15 cellular contexts compared by ENCODE assay signal in genomic region chr5:179828756-179829421, GRCh38. TPM values are rescaled to one million over a fixed set of nuclear protein-coding genes. Genes with fewer than 3 reads are reported as not detected.
DNase-seq lines count a peak whose midpoint lies in the region; ATAC-seq and TF ChIP-seq lines count a peak whose summit lies in the region.
"Had no signal": no experiment of that assay in that cellular context is flagged by ENCODE, and none has a peak within 500 bp of the region (broad histone marks: within the 10 kb centered on the region; RNA-seq: fewer than 3 reads in every experiment).

No MANE protein-coding gene starts in this region.

- intact Hi-C loops in Panc1 (cut with micrococcal nuclease; ENCODE audit: unreplicated experiment), result no loop called here

- in situ Hi-C loops in Panc1 (cut with HindIII; ENCODE audit: low pct_unique_long_range_greater_than_20kb, low sequenced_read_pairs), result no loop called here

- H3K27me3 ChIP-seq in Panc1 (ENCODE audit: control insufficient read depth, insufficient read depth, low read length) (no peaks in the 10 kb centered on the region), endodermal cell (ENCODE audit: control insufficient read depth, insufficient read depth, low read length, poor library complexity, severe bottlenecking) (no peaks in the 10 kb centered on the region), smooth muscle cell (ENCODE audit: low read depth) (no peaks in the 10 kb centered on the region)

- POLR2A ChIA-PET in activated CD4-positive, alpha-beta T cell treated with anti-CD3 and anti-CD28 coated beads, Interleukin-2, amount 10 ng/mL, durations not matched to agents 7 days and 5 days (lab: Charles Lee), result no interaction called here
- POLR2A ChIA-PET in Panc1 (lab: Charles Lee), result no interaction called here

- no peak overlapping the region for H3K4me2 ChIP-seq in smooth muscle cell

- no peak for DNase-seq in activated CD4-positive, alpha-beta T cell treated with anti-CD3 and anti-CD28 coated beads, Interleukin-2, amount 10 ng/mL, durations not matched to agents 7 days and 5 days
- DNase-seq in activated CD4-positive, alpha-beta T cell treated with anti-CD3 and anti-CD28 coated beads, Interleukin-2, amount 50 U/mL, for 48 hours, result no peak
- DNase-seq in Panc1 (ENCODE audit: low read depth, low spot score) (no peak), endodermal cell (peak; percentile 42), smooth muscle cell (lab: John Stamatoyannopoulos, UW; ENCODE audit: unreplicated experiment) (no peak), NCI-H2196 (lab: John Stamatoyannopoulos, UW; ENCODE audit: unreplicated experiment) (no peak), OCI-M2 (lab: John Stamatoyannopoulos, UW; ENCODE audit: unreplicated experiment) (no peak)
- DNase-seq: ACHN, activated gamma-delta T cell treated with Interleukin-2 at 50 U/mL for 16 hours, dermis blood vessel endothelial cell, DMS153, NCI-H2081 treated with DMSO at 0.1 percent for 48 hours had no signal

- peak overlapping the region; percentile 57 for H3K27ac ChIP-seq in Panc1 (ENCODE audit: low read length)
- H3K27ac ChIP-seq in endodermal cell (ENCODE audit: low read depth, low read length), result no peak overlapping the region
- peak overlapping the region; percentile 64 for H3K27ac ChIP-seq in smooth muscle cell (ENCODE audit: low read depth)

- ATAC-seq in Panc1, result no peak
- no peak for ATAC-seq in HG03039 (IDR thresholded peaks at IDR 0.05; ENCODE audit: unreplicated experiment)

- H3K4me1 ChIP-seq in Panc1 (ENCODE audit: control insufficient read depth, insufficient read depth, low read length), result peaks cover 72% of the 10 kb centered on the region
- H3K4me1 ChIP-seq in endodermal cell (ENCODE audit: control insufficient read depth, insufficient read depth, low read length), result peaks cover 2% of the 10 kb centered on the region
- no peaks in the 10 kb centered on the region for H3K4me1 ChIP-seq in smooth muscle cell (ENCODE audit: low read depth)

- H3K36me3 ChIP-seq in Panc1 (ENCODE audit: control insufficient read depth, insufficient read depth, low read length) (peaks cover 21% of the 10 kb centered on the region), endodermal cell (ENCODE audit: control insufficient read depth, insufficient read depth, low read length) (peaks cover 88% of the 10 kb centered on the region), smooth muscle cell (ENCODE audit: low read depth) (peaks cover 16% of the 10 kb centered on the region)

- H2AFZ ChIP-seq in smooth muscle cell (ENCODE audit: low read depth), result no peak overlapping the region

- TSS peak; percentile 29 for BruUV-seq in Panc1 (replicated peaks; lab: Mats Ljungman, UMichigan)

- H3K9ac ChIP-seq in endodermal cell (ENCODE audit: extremely low read depth, low read length, poor library complexity, severe bottlenecking), result no peak overlapping the region
- H3K9ac ChIP-seq in smooth muscle cell (ENCODE audit: low read depth), result no peak overlapping the region

- WGBS in endodermal cell (ENCODE audit: insufficient coverage in 1 of 2, insufficient read length in 1 of 2), 2 experiments, result 90 to 95% methylated on average over 2 to 3 of the region's 3 CpGs
- WGBS in smooth muscle cell (ENCODE audit: low lambda C conversion rate), result 92% methylated on average over 3 of the region's 3 CpGs

- CTCF ChIA-PET in activated CD4-positive, alpha-beta T cell treated with anti-CD3 and anti-CD28 coated beads, Interleukin-2, amount 10 ng/mL, durations not matched to agents 7 days and 5 days (lab: Charles Lee), result interaction anchor here (1.1 kb wide), 1 partner anchor 31 kb away, joined by 3 read pairs; no protein-coding TSS in a partner anchor
- CTCF ChIA-PET in Panc1 (lab: Charles Lee), result interaction anchor here (0.6 to 2.0 kb wide), 2 partner anchors 27 to 1356 kb away, joined by 12 to 16 read pairs; no protein-coding TSS in a partner anchor

- H3K36me3 Mint-ChIP-seq in activated CD4-positive, alpha-beta T cell treated with anti-CD3 and anti-CD28 coated beads, Interleukin-2, amount 10 ng/mL, durations not matched to agents 7 days and 5 days (ENCODE audit: low read depth), result peaks cover 71% of the 10 kb centered on the region
- H3K36me3 Mint-ChIP-seq in endodermal cell (ENCODE audit: low read depth), result peaks cover 96% of the 10 kb centered on the region

- H3F3A ChIP-seq in smooth muscle cell (ENCODE audit: low read depth), result peaks cover 6% of the 10 kb centered on the region

- peaks cover 74% of the 10 kb centered on the region for H4K20me1 ChIP-seq in smooth muscle cell (ENCODE audit: low read depth)

- no peak for TF ChIP-seq CTCF in Panc1 (IDR thresholded peaks at IDR 0.05)
- TF ChIP-seq CTCF in endodermal cell (conservative IDR thresholded peaks at IDR 0.05), result no peak
- no peak for TF ChIP-seq CTCF in smooth muscle cell (IDR thresholded peaks at IDR 0.05; ENCODE audit: borderline replicate concordance, insufficient read depth, poor library complexity, severe bottlenecking)

- no peak overlapping the region for H3K4me3 ChIP-seq in Panc1 (ENCODE audit: low read depth in 2 of 2, low read length in 2 of 2)
- H3K4me3 ChIP-seq in endodermal cell (ENCODE audit: low read length), result no peak overlapping the region
- H3K4me3 ChIP-seq in smooth muscle cell, result no peak overlapping the region

- no peak overlapping the region for H3K4me3 Mint-ChIP-seq in activated CD4-positive, alpha-beta T cell treated with anti-CD3 and anti-CD28 coated beads, Interleukin-2, amount 10 ng/mL, durations not matched to agents 7 days and 5 days
- no peak overlapping the region for H3K4me3 Mint-ChIP-seq in endodermal cell

- no peaks in the 10 kb centered on the region for H3K9me3 Mint-ChIP-seq in activated CD4-positive, alpha-beta T cell treated with anti-CD3 and anti-CD28 coated beads, Interleukin-2, amount 10 ng/mL, durations not matched to agents 7 days and 5 days
- H3K9me3 Mint-ChIP-seq in endodermal cell, result peaks cover 6% of the 10 kb centered on the region

- H3K4me1 Mint-ChIP-seq in activated CD4-positive, alpha-beta T cell treated with anti-CD3 and anti-CD28 coated beads, Interleukin-2, amount 10 ng/mL, durations not matched to agents 7 days and 5 days, result peaks cover 14% of the 10 kb centered on the region
- H3K4me1 Mint-ChIP-seq in endodermal cell, result peaks cover 5% of the 10 kb centered on the region

- H3K9me3 ChIP-seq in Panc1 (ENCODE audit: control insufficient read depth, insufficient read depth, low read depth, low read length) (no peaks in the 10 kb centered on the region), endodermal cell (ENCODE audit: control insufficient read depth, low read length) (no peaks in the 10 kb centered on the region), smooth muscle cell (replicated peaks; ENCODE audit: low read depth) (no peaks in the 10 kb centered on the region)

- H3K27ac Mint-ChIP-seq in activated CD4-positive, alpha-beta T cell treated with anti-CD3 and anti-CD28 coated beads, Interleukin-2, amount 10 ng/mL, durations not matched to agents 7 days and 5 days, result peak overlapping the region; percentile 69
- no peak overlapping the region for H3K27ac Mint-ChIP-seq in endodermal cell

- H3K79me2 ChIP-seq in smooth muscle cell (ENCODE audit: low read depth), result peaks cover 28% of the 10 kb centered on the region

- no peaks in the 10 kb centered on the region for H3K27me3 Mint-ChIP-seq in activated CD4-positive, alpha-beta T cell treated with anti-CD3 and anti-CD28 coated beads, Interleukin-2, amount 10 ng/mL, durations not matched to agents 7 days and 5 days
- H3K27me3 Mint-ChIP-seq in endodermal cell (ENCODE audit: insufficient read depth), result no peaks in the 10 kb centered on the region

RNA-seq across cellular contexts. Expression of gene SQSTM1, which starts 8.2 kb away (rescaled TPM):
- 10 to 100 TPM; 79.6 to 93.0 TPM for total RNA-seq in activated CD4-positive, alpha-beta T cell treated with anti-CD3 and anti-CD28 coated beads, Interleukin-2, amount 10 ng/mL, durations not matched to agents 7 days and 5 days
- total RNA-seq in Panc1 (2021; ENCODE audit: unreplicated experiment) (985 TPM), endodermal cell (100 to 1,000 TPM; 134 to 172 TPM), smooth muscle cell (114 and 129 TPM in 2 replicates)
- 958 TPM for polyA plus RNA-seq in Panc1 (2012; ENCODE audit: insufficient read length)
- polyA plus RNA-seq in endodermal cell (2013, experiment 1 of 2), result 48.3 TPM
- 43.6 TPM for polyA plus RNA-seq in endodermal cell (2013, experiment 2 of 2)
- 159 and 262 TPM in 2 replicates for polyA plus RNA-seq in smooth muscle cell

RNA-seq across cellular contexts. Expression of gene MGAT4B, which starts 22.2 kb away (rescaled TPM):
- 10 to 100 TPM; 86.2 to 87.7 TPM for total RNA-seq in activated CD4-positive, alpha-beta T cell treated with anti-CD3 and anti-CD28 coated beads, Interleukin-2, amount 10 ng/mL, durations not matched to agents 7 days and 5 days
- 406 TPM for total RNA-seq in Panc1 (2021; ENCODE audit: unreplicated experiment)
- 616 TPM for polyA plus RNA-seq in Panc1 (2012; ENCODE audit: insufficient read length)
- total RNA-seq in endodermal cell, result 100 to 1,000 TPM; 165 to 177 TPM
- 75.1 TPM for polyA plus RNA-seq in endodermal cell (2013, experiment 1 of 2)
- 66.4 TPM for polyA plus RNA-seq in endodermal cell (2013, experiment 2 of 2)
- total RNA-seq in smooth muscle cell, result 60.0 and 60.6 TPM in 2 replicates
- 121 and 140 TPM in 2 replicates for polyA plus RNA-seq in smooth muscle cell

RNA-seq across cellular contexts. Expression of gene MRNIP, which starts 29.7 kb away (rescaled TPM):
- 10 to 100 TPM; 11.7 to 16.8 TPM for total RNA-seq in activated CD4-positive, alpha-beta T cell treated with anti-CD3 and anti-CD28 coated beads, Interleukin-2, amount 10 ng/mL, durations not matched to agents 7 days and 5 days
- total RNA-seq in Panc1 (2021; ENCODE audit: unreplicated experiment), result 33.0 TPM
- polyA plus RNA-seq in Panc1 (2012; ENCODE audit: insufficient read length), result 21.9 TPM
- total RNA-seq in endodermal cell, result 10 to 100 TPM; 45.8 to 55.3 TPM
- 34.7 TPM for polyA plus RNA-seq in endodermal cell (2013, experiment 1 of 2)
- polyA plus RNA-seq in endodermal cell (2013, experiment 2 of 2), result 32.0 TPM
- 16.5 and 22.8 TPM in 2 replicates for total RNA-seq in smooth muscle cell
- 11.9 and 19.9 TPM in 2 replicates for polyA plus RNA-seq in smooth muscle cell

RNA-seq across cellular contexts. Expression of gene LTC4S, which starts 35.1 kb away (rescaled TPM):
- 1 to 10 TPM; 1.4 to 2.5 TPM for total RNA-seq in activated CD4-positive, alpha-beta T cell treated with anti-CD3 and anti-CD28 coated beads, Interleukin-2, amount 10 ng/mL, durations not matched to agents 7 days and 5 days
- total RNA-seq in Panc1 (2021; ENCODE audit: unreplicated experiment), result 0.69 TPM
- polyA plus RNA-seq in Panc1 (2012; ENCODE audit: insufficient read length), result 1.2 TPM
- total RNA-seq in endodermal cell, result 1 to 10 TPM; 5.7 to 6.3 TPM
- 1.4 TPM for polyA plus RNA-seq in endodermal cell (2013, experiment 1 of 2)
- polyA plus RNA-seq in endodermal cell (2013, experiment 2 of 2), result 1.6 TPM
- total RNA-seq in smooth muscle cell, result not detected in 2 replicates
- polyA plus RNA-seq in smooth muscle cell, result 0.83 TPM in 1 of 2 replicates, not detected in the other
- total RNA-seq: LHCN-M2 had no signal
- polyA plus RNA-seq: keratinocyte had no signal
